In the genomic region with DNA sequence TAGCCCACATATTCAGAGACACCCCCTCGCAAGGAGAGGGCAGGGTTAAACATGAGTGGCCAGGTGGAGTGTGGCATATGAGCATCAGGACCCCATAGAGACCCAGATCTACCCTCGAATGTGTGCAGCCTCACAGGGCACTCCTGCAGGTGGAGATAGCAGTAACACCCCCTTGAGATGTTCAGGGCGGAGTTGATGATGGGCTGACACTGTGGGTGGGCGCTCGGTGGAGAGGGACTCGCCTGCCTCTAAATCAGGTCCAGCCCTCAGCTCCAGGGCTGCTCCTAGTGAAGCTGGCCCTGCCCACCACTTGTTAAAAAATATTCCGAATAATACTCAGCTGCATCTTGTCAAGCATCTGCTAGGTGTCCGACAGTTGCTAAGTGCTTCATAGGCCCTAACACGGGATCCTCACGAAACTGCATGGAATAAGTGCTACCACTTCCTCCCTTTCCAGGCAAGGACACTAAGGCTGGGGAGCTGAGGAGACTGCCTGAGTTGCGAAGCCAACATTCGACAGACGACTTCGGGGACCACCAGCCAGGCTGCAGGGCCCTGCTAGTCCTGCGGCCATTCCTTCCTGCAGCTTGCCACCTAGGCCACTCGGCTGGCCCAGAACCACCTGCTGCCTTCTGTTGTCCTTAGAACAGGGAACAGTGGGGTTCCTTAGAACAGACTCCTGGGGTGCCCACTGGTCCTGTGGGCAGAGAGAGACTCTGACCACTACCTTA, we compare ENCODE assay signal across 21 cellular contexts.
"Had no signal": no experiment of that assay in that cellular context is flagged by ENCODE, and none has a peak within 500 bp of the region (broad histone marks: within the 10 kb centered on the region; RNA-seq: fewer than 3 reads in every experiment).

No MANE protein-coding gene starts in this region.

- H3K4me1 ChIP-seq: heart left ventricle, right atrium auricular region, sigmoid colon, upper lobe of right lung, vagina had no signal

- FAIRE-seq: endometrium, frontal cortex had no signal

- H3K36me3 ChIP-seq: heart left ventricle, neutrophil, right atrium auricular region, sigmoid colon, tibial nerve, upper lobe of right lung, vagina had no signal

- DNase-seq: dorsolateral prefrontal cortex; effector CD8-positive, alpha-beta T cell; heart left ventricle; hippocampal formation; left colon; mesendoderm; naive B cell; sigmoid colon; stimulated activated CD4-positive, alpha-beta T cell treated with anti-CD3 and anti-CD28 coated beads, Interleukin-2, amount 100 ng/mL, for 24 hours; stimulated activated CD4-positive, alpha-beta T cell treated with anti-CD3 and anti-CD28 coated beads, Interleukin-4, amount 100 ng/mL, for 4 hours; stimulated activated naive B cell treated with anti-CD40 and anti-IgM and Interleukin-4, amounts not matched to agents 10 μg/mL and 1 μg/mL and 100 μg/mL, for 72 hours; stimulated activated naive CD8-positive, alpha-beta T cell treated with anti-CD3 and anti-CD28 coated beads, Interleukin-15, amount 100 ng/mL, for 72 hours; testis; upper lobe of right lung had no signal

- H3K9me3 ChIP-seq: neutrophil, right atrium auricular region, sigmoid colon, testis, tibial nerve, upper lobe of right lung, vagina had no signal

- H3K4me3 ChIP-seq: dorsolateral prefrontal cortex, heart left ventricle, right atrium auricular region, sigmoid colon, skin epidermis, testis, tibial nerve, upper lobe of right lung, vagina had no signal

- H3K27ac ChIP-seq: dorsolateral prefrontal cortex, heart left ventricle, neutrophil, right atrium auricular region, sigmoid colon, skin epidermis, testis, tibial nerve, upper lobe of right lung, vagina had no signal
